1 cellular context compared by ENCODE assay signal in the genomic region with DNA sequence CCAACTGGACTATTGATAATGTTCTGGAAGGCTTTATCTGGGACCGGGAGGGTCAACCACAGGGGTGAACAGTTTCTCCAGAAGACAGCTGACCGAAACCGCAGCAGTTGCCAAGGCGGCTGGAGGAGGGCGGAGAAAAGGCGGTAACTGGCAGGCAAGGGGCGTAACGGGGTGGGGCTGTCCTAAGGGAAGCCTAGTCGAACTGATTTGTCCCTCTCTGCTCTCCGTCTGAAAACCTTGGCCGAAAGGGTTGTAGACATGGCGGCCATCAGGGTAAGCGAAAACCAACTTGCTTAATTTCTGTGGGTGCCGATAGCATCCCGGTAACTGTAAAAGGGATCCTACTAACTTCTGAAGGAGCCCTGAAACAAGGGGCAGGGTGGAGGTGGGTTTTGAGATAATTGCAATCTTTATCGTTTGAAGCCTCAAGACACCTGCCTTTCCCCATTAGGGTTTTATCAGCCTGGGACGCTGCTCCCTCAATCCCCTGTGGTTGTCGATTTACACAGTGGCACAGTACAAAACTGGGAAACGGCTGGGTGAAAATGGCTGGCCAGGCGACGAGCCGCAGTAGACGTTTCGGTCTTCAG.
TF ChIP-seq lines count a peak whose summit lies in the region.

A gene with protein sequence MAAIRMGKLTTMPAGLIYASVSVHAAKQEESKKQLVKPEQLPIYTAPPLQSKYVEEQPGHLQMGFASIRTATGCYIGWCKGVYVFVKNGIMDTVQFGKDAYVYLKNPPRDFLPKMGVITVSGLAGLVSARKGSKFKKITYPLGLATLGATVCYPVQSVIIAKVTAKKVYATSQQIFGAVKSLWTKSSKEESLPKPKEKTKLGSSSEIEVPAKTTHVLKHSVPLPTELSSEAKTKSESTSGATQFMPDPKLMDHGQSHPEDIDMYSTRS (plus strand): TSS at position 223 of the 590 bp plus-strand sequence. CDS start 36 bp downstream, at position 259.

TF ChIP-seq in HepG2, 621 proteins besides CTCF, POLR2A, EP300 and RAD21 (continued from another document and continues in another):
- TF ChIP-seq, protein P1, sequence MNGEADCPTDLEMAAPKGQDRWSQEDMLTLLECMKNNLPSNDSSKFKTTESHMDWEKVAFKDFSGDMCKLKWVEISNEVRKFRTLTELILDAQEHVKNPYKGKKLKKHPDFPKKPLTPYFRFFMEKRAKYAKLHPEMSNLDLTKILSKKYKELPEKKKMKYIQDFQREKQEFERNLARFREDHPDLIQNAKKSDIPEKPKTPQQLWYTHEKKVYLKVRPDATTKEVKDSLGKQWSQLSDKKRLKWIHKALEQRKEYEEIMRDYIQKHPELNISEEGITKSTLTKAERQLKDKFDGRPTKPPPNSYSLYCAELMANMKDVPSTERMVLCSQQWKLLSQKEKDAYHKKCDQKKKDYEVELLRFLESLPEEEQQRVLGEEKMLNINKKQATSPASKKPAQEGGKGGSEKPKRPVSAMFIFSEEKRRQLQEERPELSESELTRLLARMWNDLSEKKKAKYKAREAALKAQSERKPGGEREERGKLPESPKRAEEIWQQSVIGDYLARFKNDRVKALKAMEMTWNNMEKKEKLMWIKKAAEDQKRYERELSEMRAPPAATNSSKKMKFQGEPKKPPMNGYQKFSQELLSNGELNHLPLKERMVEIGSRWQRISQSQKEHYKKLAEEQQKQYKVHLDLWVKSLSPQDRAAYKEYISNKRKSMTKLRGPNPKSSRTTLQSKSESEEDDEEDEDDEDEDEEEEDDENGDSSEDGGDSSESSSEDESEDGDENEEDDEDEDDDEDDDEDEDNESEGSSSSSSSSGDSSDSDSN (CRISPR knock-in tag; IDR thresholded peaks at IDR 0.05), result no peak
- TF ChIP-seq ZNF30 (CRISPR knock-in tag; IDR thresholded peaks at IDR 0.05) (no peak), ZNF598 (CRISPR knock-in tag; IDR thresholded peaks at IDR 0.05; ENCODE audit: borderline replicate concordance) (no peak), DNMT3B (CRISPR knock-in tag; conservative IDR thresholded peaks at IDR 0.05) (no peak), HNRNPK (IDR thresholded peaks at IDR 0.05; ENCODE audit: low read depth, low read length, poor library complexity, severe bottlenecking) (no peak), KAT8 (CRISPR knock-in tag; IDR thresholded peaks at IDR 0.05) (peak; percentile 72), ZNF549 (CRISPR knock-in tag; IDR thresholded peaks at IDR 0.05) (no peak), ZSCAN12 (CRISPR knock-in tag; IDR thresholded peaks at IDR 0.05) (no peak), NR2F2 (IDR thresholded peaks at IDR 0.05; ENCODE audit: borderline replicate concordance, low read depth) (no peak), HMG20B (CRISPR knock-in tag; conservative IDR thresholded peaks at IDR 0.05) (no peak), ZNF614 (CRISPR knock-in tag; IDR thresholded peaks at IDR 0.05; ENCODE audit: borderline replicate concordance) (no peak), EEA1 (CRISPR knock-in tag; IDR thresholded peaks at IDR 0.05; ENCODE audit: borderline replicate concordance) (no peak), ZBTB7A (CRISPR knock-in tag; IDR thresholded peaks at IDR 0.05) (no peak), GZF1 (CRISPR knock-in tag; IDR thresholded peaks at IDR 0.05) (no peak), HNRNPLL (IDR thresholded peaks at IDR 0.05; ENCODE audit: low read depth, low read length, poor library complexity, severe bottlenecking) (peak; percentile 42), MYC (CRISPR knock-in tag; IDR thresholded peaks at IDR 0.05; ENCODE audit: borderline replicate concordance) (no peak), ZMYM4 (CRISPR knock-in tag; IDR thresholded peaks at IDR 0.05) (0 out of 2 replicates have a peak, but pooled peaks have one; percentile 53), ZFYVE20 (CRISPR knock-in tag; IDR thresholded peaks at IDR 0.05; ENCODE audit: borderline replicate concordance, low read depth) (no peak), SP1 (IDR thresholded peaks at IDR 0.05) (no peak), SP1 (CRISPR knock-in tag; IDR thresholded peaks at IDR 0.05) (peak; percentile 52; the same call in 1 of the 2 replicates), ZNF777 (CRISPR knock-in tag; IDR thresholded peaks at IDR 0.05) (no peak), ZNF451 (CRISPR knock-in tag; IDR thresholded peaks at IDR 0.05) (no peak), MEF2D (CRISPR knock-in tag; IDR thresholded peaks at IDR 0.05) (no peak), ZNF282 (IDR thresholded peaks at IDR 0.05; ENCODE audit: partially characterized antibody) (no peak), TEAD2 (CRISPR knock-in tag; IDR thresholded peaks at IDR 0.05) (no peak), HDAC2 (CRISPR knock-in tag; IDR thresholded peaks at IDR 0.05) (no peak), PPARG (CRISPR knock-in tag; conservative IDR thresholded peaks at IDR 0.05) (no peak), PHF20 (CRISPR knock-in tag; IDR thresholded peaks at IDR 0.05) (peak; percentile 54), ZKSCAN5 (CRISPR knock-in tag; IDR thresholded peaks at IDR 0.05) (no peak), HNF4G (IDR thresholded peaks at IDR 0.05; ENCODE audit: borderline replicate concordance, low read depth, low read length) (no peak), HNF4G (CRISPR knock-in tag; IDR thresholded peaks at IDR 0.05; ENCODE audit: borderline replicate concordance, low read depth) (no peak), AGO2 (optimal IDR thresholded peaks at IDR 0.05; ENCODE audit: low read depth, low read length) (no peak), SAP130 (CRISPR knock-in tag; IDR thresholded peaks at IDR 0.05; ENCODE audit: low read depth) (peak; percentile 61)
- TF ChIP-seq, protein P2, sequence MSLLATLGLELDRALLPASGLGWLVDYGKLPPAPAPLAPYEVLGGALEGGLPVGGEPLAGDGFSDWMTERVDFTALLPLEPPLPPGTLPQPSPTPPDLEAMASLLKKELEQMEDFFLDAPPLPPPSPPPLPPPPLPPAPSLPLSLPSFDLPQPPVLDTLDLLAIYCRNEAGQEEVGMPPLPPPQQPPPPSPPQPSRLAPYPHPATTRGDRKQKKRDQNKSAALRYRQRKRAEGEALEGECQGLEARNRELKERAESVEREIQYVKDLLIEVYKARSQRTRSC (CRISPR knock-in tag; IDR thresholded peaks at IDR 0.05; ENCODE audit: low read depth), result no peak
- TF ChIP-seq, protein P3, sequence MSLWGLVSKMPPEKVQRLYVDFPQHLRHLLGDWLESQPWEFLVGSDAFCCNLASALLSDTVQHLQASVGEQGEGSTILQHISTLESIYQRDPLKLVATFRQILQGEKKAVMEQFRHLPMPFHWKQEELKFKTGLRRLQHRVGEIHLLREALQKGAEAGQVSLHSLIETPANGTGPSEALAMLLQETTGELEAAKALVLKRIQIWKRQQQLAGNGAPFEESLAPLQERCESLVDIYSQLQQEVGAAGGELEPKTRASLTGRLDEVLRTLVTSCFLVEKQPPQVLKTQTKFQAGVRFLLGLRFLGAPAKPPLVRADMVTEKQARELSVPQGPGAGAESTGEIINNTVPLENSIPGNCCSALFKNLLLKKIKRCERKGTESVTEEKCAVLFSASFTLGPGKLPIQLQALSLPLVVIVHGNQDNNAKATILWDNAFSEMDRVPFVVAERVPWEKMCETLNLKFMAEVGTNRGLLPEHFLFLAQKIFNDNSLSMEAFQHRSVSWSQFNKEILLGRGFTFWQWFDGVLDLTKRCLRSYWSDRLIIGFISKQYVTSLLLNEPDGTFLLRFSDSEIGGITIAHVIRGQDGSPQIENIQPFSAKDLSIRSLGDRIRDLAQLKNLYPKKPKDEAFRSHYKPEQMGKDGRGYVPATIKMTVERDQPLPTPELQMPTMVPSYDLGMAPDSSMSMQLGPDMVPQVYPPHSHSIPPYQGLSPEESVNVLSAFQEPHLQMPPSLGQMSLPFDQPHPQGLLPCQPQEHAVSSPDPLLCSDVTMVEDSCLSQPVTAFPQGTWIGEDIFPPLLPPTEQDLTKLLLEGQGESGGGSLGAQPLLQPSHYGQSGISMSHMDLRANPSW (CRISPR knock-in tag; IDR thresholded peaks at IDR 0.05; ENCODE audit: borderline replicate concordance), result no peak
- TF ChIP-seq, protein P4, sequence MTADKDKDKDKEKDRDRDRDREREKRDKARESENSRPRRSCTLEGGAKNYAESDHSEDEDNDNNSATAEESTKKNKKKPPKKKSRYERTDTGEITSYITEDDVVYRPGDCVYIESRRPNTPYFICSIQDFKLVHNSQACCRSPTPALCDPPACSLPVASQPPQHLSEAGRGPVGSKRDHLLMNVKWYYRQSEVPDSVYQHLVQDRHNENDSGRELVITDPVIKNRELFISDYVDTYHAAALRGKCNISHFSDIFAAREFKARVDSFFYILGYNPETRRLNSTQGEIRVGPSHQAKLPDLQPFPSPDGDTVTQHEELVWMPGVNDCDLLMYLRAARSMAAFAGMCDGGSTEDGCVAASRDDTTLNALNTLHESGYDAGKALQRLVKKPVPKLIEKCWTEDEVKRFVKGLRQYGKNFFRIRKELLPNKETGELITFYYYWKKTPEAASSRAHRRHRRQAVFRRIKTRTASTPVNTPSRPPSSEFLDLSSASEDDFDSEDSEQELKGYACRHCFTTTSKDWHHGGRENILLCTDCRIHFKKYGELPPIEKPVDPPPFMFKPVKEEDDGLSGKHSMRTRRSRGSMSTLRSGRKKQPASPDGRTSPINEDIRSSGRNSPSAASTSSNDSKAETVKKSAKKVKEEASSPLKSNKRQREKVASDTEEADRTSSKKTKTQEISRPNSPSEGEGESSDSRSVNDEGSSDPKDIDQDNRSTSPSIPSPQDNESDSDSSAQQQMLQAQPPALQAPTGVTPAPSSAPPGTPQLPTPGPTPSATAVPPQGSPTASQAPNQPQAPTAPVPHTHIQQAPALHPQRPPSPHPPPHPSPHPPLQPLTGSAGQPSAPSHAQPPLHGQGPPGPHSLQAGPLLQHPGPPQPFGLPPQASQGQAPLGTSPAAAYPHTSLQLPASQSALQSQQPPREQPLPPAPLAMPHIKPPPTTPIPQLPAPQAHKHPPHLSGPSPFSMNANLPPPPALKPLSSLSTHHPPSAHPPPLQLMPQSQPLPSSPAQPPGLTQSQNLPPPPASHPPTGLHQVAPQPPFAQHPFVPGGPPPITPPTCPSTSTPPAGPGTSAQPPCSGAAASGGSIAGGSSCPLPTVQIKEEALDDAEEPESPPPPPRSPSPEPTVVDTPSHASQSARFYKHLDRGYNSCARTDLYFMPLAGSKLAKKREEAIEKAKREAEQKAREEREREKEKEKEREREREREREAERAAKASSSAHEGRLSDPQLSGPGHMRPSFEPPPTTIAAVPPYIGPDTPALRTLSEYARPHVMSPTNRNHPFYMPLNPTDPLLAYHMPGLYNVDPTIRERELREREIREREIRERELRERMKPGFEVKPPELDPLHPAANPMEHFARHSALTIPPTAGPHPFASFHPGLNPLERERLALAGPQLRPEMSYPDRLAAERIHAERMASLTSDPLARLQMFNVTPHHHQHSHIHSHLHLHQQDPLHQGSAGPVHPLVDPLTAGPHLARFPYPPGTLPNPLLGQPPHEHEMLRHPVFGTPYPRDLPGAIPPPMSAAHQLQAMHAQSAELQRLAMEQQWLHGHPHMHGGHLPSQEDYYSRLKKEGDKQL (CRISPR knock-in tag; IDR thresholded peaks at IDR 0.05; ENCODE audit: low read depth), result no peak
- TF ChIP-seq, protein P5, sequence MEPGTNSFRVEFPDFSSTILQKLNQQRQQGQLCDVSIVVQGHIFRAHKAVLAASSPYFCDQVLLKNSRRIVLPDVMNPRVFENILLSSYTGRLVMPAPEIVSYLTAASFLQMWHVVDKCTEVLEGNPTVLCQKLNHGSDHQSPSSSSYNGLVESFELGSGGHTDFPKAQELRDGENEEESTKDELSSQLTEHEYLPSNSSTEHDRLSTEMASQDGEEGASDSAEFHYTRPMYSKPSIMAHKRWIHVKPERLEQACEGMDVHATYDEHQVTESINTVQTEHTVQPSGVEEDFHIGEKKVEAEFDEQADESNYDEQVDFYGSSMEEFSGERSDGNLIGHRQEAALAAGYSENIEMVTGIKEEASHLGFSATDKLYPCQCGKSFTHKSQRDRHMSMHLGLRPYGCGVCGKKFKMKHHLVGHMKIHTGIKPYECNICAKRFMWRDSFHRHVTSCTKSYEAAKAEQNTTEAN (CRISPR knock-in tag; conservative IDR thresholded peaks at IDR 0.05), result no peak
- TF ChIP-seq, protein P6, sequence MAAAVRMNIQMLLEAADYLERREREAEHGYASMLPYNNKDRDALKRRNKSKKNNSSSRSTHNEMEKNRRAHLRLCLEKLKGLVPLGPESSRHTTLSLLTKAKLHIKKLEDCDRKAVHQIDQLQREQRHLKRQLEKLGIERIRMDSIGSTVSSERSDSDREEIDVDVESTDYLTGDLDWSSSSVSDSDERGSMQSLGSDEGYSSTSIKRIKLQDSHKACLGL (CRISPR knock-in tag; IDR thresholded peaks at IDR 0.05), result no peak
- TF ChIP-seq, protein P7, sequence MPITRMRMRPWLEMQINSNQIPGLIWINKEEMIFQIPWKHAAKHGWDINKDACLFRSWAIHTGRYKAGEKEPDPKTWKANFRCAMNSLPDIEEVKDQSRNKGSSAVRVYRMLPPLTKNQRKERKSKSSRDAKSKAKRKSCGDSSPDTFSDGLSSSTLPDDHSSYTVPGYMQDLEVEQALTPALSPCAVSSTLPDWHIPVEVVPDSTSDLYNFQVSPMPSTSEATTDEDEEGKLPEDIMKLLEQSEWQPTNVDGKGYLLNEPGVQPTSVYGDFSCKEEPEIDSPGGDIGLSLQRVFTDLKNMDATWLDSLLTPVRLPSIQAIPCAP (CRISPR knock-in tag; IDR thresholded peaks at IDR 0.05; ENCODE audit: low read depth), result no peak
- TF ChIP-seq, protein P8, sequence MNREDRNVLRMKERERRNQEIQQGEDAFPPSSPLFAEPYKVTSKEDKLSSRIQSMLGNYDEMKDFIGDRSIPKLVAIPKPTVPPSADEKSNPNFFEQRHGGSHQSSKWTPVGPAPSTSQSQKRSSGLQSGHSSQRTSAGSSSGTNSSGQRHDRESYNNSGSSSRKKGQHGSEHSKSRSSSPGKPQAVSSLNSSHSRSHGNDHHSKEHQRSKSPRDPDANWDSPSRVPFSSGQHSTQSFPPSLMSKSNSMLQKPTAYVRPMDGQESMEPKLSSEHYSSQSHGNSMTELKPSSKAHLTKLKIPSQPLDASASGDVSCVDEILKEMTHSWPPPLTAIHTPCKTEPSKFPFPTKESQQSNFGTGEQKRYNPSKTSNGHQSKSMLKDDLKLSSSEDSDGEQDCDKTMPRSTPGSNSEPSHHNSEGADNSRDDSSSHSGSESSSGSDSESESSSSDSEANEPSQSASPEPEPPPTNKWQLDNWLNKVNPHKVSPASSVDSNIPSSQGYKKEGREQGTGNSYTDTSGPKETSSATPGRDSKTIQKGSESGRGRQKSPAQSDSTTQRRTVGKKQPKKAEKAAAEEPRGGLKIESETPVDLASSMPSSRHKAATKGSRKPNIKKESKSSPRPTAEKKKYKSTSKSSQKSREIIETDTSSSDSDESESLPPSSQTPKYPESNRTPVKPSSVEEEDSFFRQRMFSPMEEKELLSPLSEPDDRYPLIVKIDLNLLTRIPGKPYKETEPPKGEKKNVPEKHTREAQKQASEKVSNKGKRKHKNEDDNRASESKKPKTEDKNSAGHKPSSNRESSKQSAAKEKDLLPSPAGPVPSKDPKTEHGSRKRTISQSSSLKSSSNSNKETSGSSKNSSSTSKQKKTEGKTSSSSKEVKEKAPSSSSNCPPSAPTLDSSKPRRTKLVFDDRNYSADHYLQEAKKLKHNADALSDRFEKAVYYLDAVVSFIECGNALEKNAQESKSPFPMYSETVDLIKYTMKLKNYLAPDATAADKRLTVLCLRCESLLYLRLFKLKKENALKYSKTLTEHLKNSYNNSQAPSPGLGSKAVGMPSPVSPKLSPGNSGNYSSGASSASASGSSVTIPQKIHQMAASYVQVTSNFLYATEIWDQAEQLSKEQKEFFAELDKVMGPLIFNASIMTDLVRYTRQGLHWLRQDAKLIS (CRISPR knock-in tag; IDR thresholded peaks at IDR 0.05), result no peak
- TF ChIP-seq, protein P9, sequence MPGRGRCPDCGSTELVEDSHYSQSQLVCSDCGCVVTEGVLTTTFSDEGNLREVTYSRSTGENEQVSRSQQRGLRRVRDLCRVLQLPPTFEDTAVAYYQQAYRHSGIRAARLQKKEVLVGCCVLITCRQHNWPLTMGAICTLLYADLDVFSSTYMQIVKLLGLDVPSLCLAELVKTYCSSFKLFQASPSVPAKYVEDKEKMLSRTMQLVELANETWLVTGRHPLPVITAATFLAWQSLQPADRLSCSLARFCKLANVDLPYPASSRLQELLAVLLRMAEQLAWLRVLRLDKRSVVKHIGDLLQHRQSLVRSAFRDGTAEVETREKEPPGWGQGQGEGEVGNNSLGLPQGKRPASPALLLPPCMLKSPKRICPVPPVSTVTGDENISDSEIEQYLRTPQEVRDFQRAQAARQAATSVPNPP (CRISPR knock-in tag; IDR thresholded peaks at IDR 0.05), result no peak
